ENCODE assay signal across 8 cellular contexts in genomic region chr5:163460562-163461176, GRCh38. TPM values are rescaled to one million over a fixed set of nuclear protein-coding genes. Genes with fewer than 3 reads are reported as not detected.
A peak's percentile ranks its signal among the peaks of the same experiment; 100 is the strongest.
DNase-seq lines count a peak whose midpoint lies in the region; ATAC-seq and TF ChIP-seq lines count a peak whose summit lies in the region.

TSS of gene HMMR (plus strand) at chr5:163460632. CDS start at chr5:163460693, 61 bp downstream.

- H3K27me3 ChIP-seq in Loucy (ENCODE audit: insufficient read depth, low read length, poor library complexity, severe bottlenecking): no peaks in the 10 kb centered on the region
- H3K27me3 ChIP-seq in stomach: no peaks in the 10 kb centered on the region

- WGBS in stomach, 5 donors: 0 to 1% (median 0%) methylated on average over 23 of the region's 23 CpGs

- peak within 1 kb of the TSS; percentile 81 for H2AFZ ChIP-seq in Loucy (ENCODE audit: low read length)

- intact Hi-C loops in activated naive CD4-positive, alpha-beta T cell treated with anti-CD3 and anti-CD28 coated beads for 36 hours (cut with micrococcal nuclease): loop anchor here (1.0 kb wide), 2 partner anchors 23 to 45 kb away; partner anchors contain the start of genes CCNG1 and MAT2B
- intact Hi-C loops in activated CD8-positive, alpha-beta T cell treated with anti-CD3 and anti-CD28 coated beads for 36 hours (cut with micrococcal nuclease): loop anchor here (1.0 to 2.0 kb wide), 2 partner anchors 24 to 46 kb away; partner anchors contain the start of gene CCNG1
- intact Hi-C loops in stomach (cut with DNase I; ENCODE audit: low total_unique reads): no loop called here

- no peaks in the 10 kb centered on the region for H3K27me3 Mint-ChIP-seq in activated naive CD4-positive, alpha-beta T cell treated with anti-CD3 and anti-CD28 coated beads for 36 hours (ENCODE audit: low read depth)
- no peaks in the 10 kb centered on the region for H3K27me3 Mint-ChIP-seq in activated CD8-positive, alpha-beta T cell treated with anti-CD3 and anti-CD28 coated beads for 36 hours

- peak within 1 kb of the TSS; percentile 98 for H3K4me3 ChIP-seq in Loucy (ENCODE audit: low read length, poor library complexity, severe bottlenecking)
- H3K4me3 ChIP-seq in iPS-11a (ENCODE audit: low read depth, low read length): peak within 1 kb of the TSS; percentile 81
- H3K4me3 ChIP-seq in stomach: peak within 1 kb of the TSS; percentile 51 to 80 (median 70)

- TF ChIP-seq EP300 in stomach (IDR thresholded peaks at IDR 0.05): no peak

- H3K27ac Mint-ChIP-seq in activated naive CD4-positive, alpha-beta T cell treated with anti-CD3 and anti-CD28 coated beads for 36 hours: peak within 1 kb of the TSS; percentile 100
- H3K27ac Mint-ChIP-seq in activated CD8-positive, alpha-beta T cell treated with anti-CD3 and anti-CD28 coated beads for 36 hours: peak within 1 kb of the TSS; percentile 100

- H3K4me2 ChIP-seq in Loucy (ENCODE audit: low read depth, low read length, poor library complexity, severe bottlenecking): peak within 1 kb of the TSS; percentile 86

- CTCF ChIA-PET in activated naive CD4-positive, alpha-beta T cell treated with anti-CD3 and anti-CD28 coated beads for 36 hours (lab: Charles Lee): interaction anchor here (0.6 to 3.1 kb wide), 12 partner anchors 8 to 50 kb away, joined by 3 to 18 read pairs (median 4); partner anchors contain the start of gene MAT2B
- CTCF ChIA-PET in activated CD8-positive, alpha-beta T cell treated with anti-CD3 and anti-CD28 coated beads for 36 hours (lab: Charles Lee): interaction anchor here (0.6 to 3.9 kb wide), 8 partner anchors 10 to 52 kb away, joined by 3 to 25 read pairs (median 6); partner anchors contain the start of genes CCNG1 and MAT2B

- H3K36me3 ChIP-seq in Loucy (ENCODE audit: insufficient read depth, low read length) (no peaks in the 10 kb centered on the region), stomach (peaks cover 0 to 9% (median 4%) of the 10 kb centered on the region in 4 donors)

- peaks cover 36% of the 10 kb centered on the region for H3K36me3 Mint-ChIP-seq in activated naive CD4-positive, alpha-beta T cell treated with anti-CD3 and anti-CD28 coated beads for 36 hours (ENCODE audit: low read depth)
- peaks cover 40% of the 10 kb centered on the region for H3K36me3 Mint-ChIP-seq in activated CD8-positive, alpha-beta T cell treated with anti-CD3 and anti-CD28 coated beads for 36 hours (ENCODE audit: low read depth)

- peak within 1 kb of the TSS; percentile 90 to 97 (median 97) for H3K27ac ChIP-seq in stomach

- peaks cover 79% of the 10 kb centered on the region for H3K79me2 ChIP-seq in Loucy (ENCODE audit: insufficient read depth, low read length)

- ATAC-seq in activated CD8-positive, alpha-beta T cell treated with anti-CD3 and anti-CD28 coated beads for 36 hours: no peak
- no peak for ATAC-seq in HG02623 (IDR thresholded peaks at IDR 0.05; ENCODE audit: unreplicated experiment)

- no peak for DNase-seq in activated naive CD4-positive, alpha-beta T cell treated with anti-CD3 and anti-CD28 coated beads for 36 hours
- DNase-seq in activated naive CD4-positive, alpha-beta T cell treated with anti-CD3 and anti-CD28 coated beads, Interleukin-2, amount 50 U/mL, for 16 hours: no peak
- DNase-seq in activated CD8-positive, alpha-beta T cell treated with anti-CD3 and anti-CD28 coated beads for 36 hours: no peak
- DNase-seq in stomach (no peak), inferior parietal cortex (ENCODE audit: extremely low spot score) (no peak)

- H3K4me1 ChIP-seq in Loucy (ENCODE audit: insufficient read depth, low read length, poor library complexity, severe bottlenecking) (peaks cover 16% of the 10 kb centered on the region), stomach (peaks cover 17 to 42% (median 30%) of the 10 kb centered on the region in 4 donors)

- H3K9ac ChIP-seq in Loucy (ENCODE audit: low read depth, low read length, poor library complexity, severe bottlenecking): peak within 1 kb of the TSS; percentile 98

- POLR2A ChIA-PET in activated CD8-positive, alpha-beta T cell treated with anti-CD3 and anti-CD28 coated beads for 36 hours (lab: Charles Lee): interaction anchor here (1.0 to 6.4 kb wide), 12 partner anchors 8 to 106 kb away, joined by 3 to 168 read pairs (median 6); partner anchors contain the start of genes CCNG1 and MAT2B

- H3K4me1 Mint-ChIP-seq in activated naive CD4-positive, alpha-beta T cell treated with anti-CD3 and anti-CD28 coated beads for 36 hours (ENCODE audit: low read depth): peaks cover 26% of the 10 kb centered on the region
- peaks cover 31% of the 10 kb centered on the region for H3K4me1 Mint-ChIP-seq in activated CD8-positive, alpha-beta T cell treated with anti-CD3 and anti-CD28 coated beads for 36 hours (ENCODE audit: low read depth)

- no peaks in the 10 kb centered on the region for H3K9me2 ChIP-seq in Loucy (replicated peaks; ENCODE audit: low read depth, low read length)

- peak within 1 kb of the TSS; percentile 94 for H3K4me3 Mint-ChIP-seq in activated naive CD4-positive, alpha-beta T cell treated with anti-CD3 and anti-CD28 coated beads for 36 hours
- peak within 1 kb of the TSS; percentile 88 for H3K4me3 Mint-ChIP-seq in activated CD8-positive, alpha-beta T cell treated with anti-CD3 and anti-CD28 coated beads for 36 hours

- H3K9me3 ChIP-seq in Loucy (ENCODE audit: insufficient read depth, low read depth, low read length): no peaks in the 10 kb centered on the region
- no peaks in the 10 kb centered on the region for H3K9me3 ChIP-seq in stomach

- H3F3A ChIP-seq in Loucy (ENCODE audit: low read depth): no peaks in the 10 kb centered on the region

- H3K9me3 Mint-ChIP-seq in activated naive CD4-positive, alpha-beta T cell treated with anti-CD3 and anti-CD28 coated beads for 36 hours: no peaks in the 10 kb centered on the region
- H3K9me3 Mint-ChIP-seq in activated CD8-positive, alpha-beta T cell treated with anti-CD3 and anti-CD28 coated beads for 36 hours: no peaks in the 10 kb centered on the region

- no peak for TF ChIP-seq POLR2A in stomach (IDR thresholded peaks at IDR 0.05)

- TF ChIP-seq CTCF in Loucy (conservative IDR thresholded peaks at IDR 0.05; ENCODE audit: low read length) (no peak), stomach (IDR thresholded peaks at IDR 0.05) (no peak)
- TF ChIP-seq CTCF in activated CD8-positive, alpha-beta T cell treated with anti-CD3 and anti-CD28 coated beads for 36 hours (IDR thresholded peaks at IDR 0.05): no peak

- H4K20me1 ChIP-seq in Loucy (ENCODE audit: insufficient read depth, low read length, poor library complexity, severe bottlenecking): peaks cover 10% of the 10 kb centered on the region

RNA-seq across cellular contexts. Expression of gene HMMR, which starts in this region (rescaled TPM):
- total RNA-seq in activated naive CD4-positive, alpha-beta T cell treated with anti-CD3 and anti-CD28 coated beads for 36 hours: 10 to 100 TPM; 91.8 to 99.8 TPM
- total RNA-seq in activated CD8-positive, alpha-beta T cell treated with anti-CD3 and anti-CD28 coated beads for 36 hours: 10 to 100 TPM; 94.2 to 95.2 TPM
- 10 to 100 TPM in 2 of 5 donors, 1 to 10 TPM in 3; 1.7 to 37.5 (median 5.8) TPM for total RNA-seq in stomach
- 1 to 10 TPM in 2 of 3 donors, under 1 TPM in 1; 0.15 to 3.6 (median 2.9) TPM for polyA plus RNA-seq in stomach
